11 cellular contexts compared by ENCODE assay signal in genomic region chr12:119593578-119594398, GRCh38. TPM values are rescaled to one million over a fixed set of nuclear protein-coding genes. Genes with fewer than 3 reads are reported as not detected.
DNase-seq lines count a peak whose midpoint lies in the region; ATAC-seq, FAIRE-seq and TF ChIP-seq lines count a peak whose summit lies in the region.
"Had no signal": no experiment of that assay in that cellular context is flagged by ENCODE, and none has a peak within 500 bp of the region (broad histone marks: within the 10 kb centered on the region; RNA-seq: fewer than 3 reads in every experiment).

TMEM233 (plus strand) TSS chr12:119593774; CDS start chr12:119593849, 75 bp downstream.

- intact Hi-C loops in kidney (cut with DNase I): no loop called here

- no peaks in the 10 kb centered on the region for H3K9me3 ChIP-seq in HUES48 (ENCODE audit: control insufficient read depth, insufficient read depth, low read length)
- no peaks in the 10 kb centered on the region for H3K9me3 ChIP-seq in kidney (ENCODE audit: control insufficient read depth in 1 of 2, low read length in 2 of 2)
- H3K9me3 ChIP-seq in skeletal muscle tissue (ENCODE audit: control insufficient read depth in 3 of 3, low read length in 3 of 3): no peaks in the 10 kb centered on the region

- H3K4me3 ChIP-seq in HUES48 (ENCODE audit: low read depth, low read length): peak within 1 kb of the TSS; percentile 66
- peak within 1 kb of the TSS; percentile 55 to 64 for H3K4me3 ChIP-seq in kidney (ENCODE audit: low read length in 2 of 2)
- H3K4me3 ChIP-seq in skeletal muscle tissue (ENCODE audit: low read length in 3 of 3): peak within 1 kb of the TSS; percentile 87 to 97 (median 92)

- H3K27me3 ChIP-seq in HUES48 (ENCODE audit: control insufficient read depth, insufficient read depth, low read length): peaks cover 87% of the 10 kb centered on the region
- no peaks in the 10 kb centered on the region for H3K27me3 ChIP-seq in skeletal muscle tissue (ENCODE audit: control insufficient read depth in 3 of 3, insufficient read depth in 3 of 3, low read length in 3 of 3)

- H3K27ac Mint-ChIP-seq in chondrocyte (ENCODE audit: unreplicated experiment): no peak within 1 kb of the TSS
- H3K27ac Mint-ChIP-seq: stimulated activated naive CD8-positive, alpha-beta T cell treated with anti-CD3 and anti-CD28 coated beads, Interleukin-15, Interleukin-2, amounts not matched to agents 100 ng/mL and 50 ng/mL, for 24 hours had no signal

- DNase-seq in chondrocyte (ENCODE audit: low spot score): no peak
- peak; percentile 68 for DNase-seq in kidney
- DNase-seq in NCI-H526 (lab: John Stamatoyannopoulos, UW): no peak
- no peak for DNase-seq in occipital lobe (lab: John Stamatoyannopoulos, UW)
- DNase-seq: GDM1, NCI-H2081 treated with DMSO at 0.1 percent for 48 hours had no signal

- peaks cover 62% of the 10 kb centered on the region for H3K27me3 Mint-ChIP-seq in chondrocyte (ENCODE audit: low read depth)

- H3K36me3 Mint-ChIP-seq in chondrocyte (ENCODE audit: low read depth): no peaks in the 10 kb centered on the region

- peaks cover 12% of the 10 kb centered on the region for H3K4me1 Mint-ChIP-seq in chondrocyte (ENCODE audit: low read depth)

- no peak for ATAC-seq in HG03280 (IDR thresholded peaks at IDR 0.05; ENCODE audit: unreplicated experiment)
- no peak for ATAC-seq in HG02678 (IDR thresholded peaks at IDR 0.05; ENCODE audit: unreplicated experiment)

- H3K9ac ChIP-seq in HUES48 (ENCODE audit: low read depth, low read length) (0 out of 2 replicates have a peak within 1 kb of the TSS, but pooled peaks have one; percentile 21), kidney (ENCODE audit: low read length in 2 of 2) (peak within 1 kb of the TSS; percentile 13 to 53), skeletal muscle tissue (ENCODE audit: low read depth in 1 of 3, low read length in 3 of 3) (peak within 1 kb of the TSS; percentile 94 to 98 (median 96))

- FAIRE-seq in kidney (lab: Jason Lieb, UNC): no peak

- no peaks in the 10 kb centered on the region for H3K36me3 ChIP-seq in HUES48 (ENCODE audit: control insufficient read depth, insufficient read depth, low read length)
- H3K36me3 ChIP-seq in kidney (ENCODE audit: control insufficient read depth in 1 of 2, insufficient read depth in 2 of 2, low read length in 2 of 2): no peaks in the 10 kb centered on the region
- H3K36me3 ChIP-seq in skeletal muscle tissue (ENCODE audit: control insufficient read depth in 3 of 3, insufficient read depth in 3 of 3, low read length in 3 of 3): peaks cover 0 to 5% (median 0%) of the 10 kb centered on the region in 3 donors

- H3K4me3 Mint-ChIP-seq in chondrocyte (ENCODE audit: unreplicated experiment): peak within 1 kb of the TSS; percentile 55
- H3K4me3 Mint-ChIP-seq: stimulated activated naive CD8-positive, alpha-beta T cell treated with anti-CD3 and anti-CD28 coated beads, Interleukin-15, Interleukin-2, amounts not matched to agents 100 ng/mL and 50 ng/mL, for 24 hours had no signal

- no peak for TF ChIP-seq CTCF in chondrocyte (IDR thresholded peaks at IDR 0.05)
- TF ChIP-seq CTCF in kidney (IDR thresholded peaks at IDR 0.05; ENCODE audit: borderline replicate concordance, extremely low read depth, insufficient read depth): no peak

- H3K27ac ChIP-seq in HUES48 (ENCODE audit: low read depth, low read length) (no peak within 1 kb of the TSS), kidney (ENCODE audit: low read depth in 2 of 2, low read length in 2 of 2) (peak within 1 kb of the TSS in 1 of 2 donors; percentile 14), skeletal muscle tissue (ENCODE audit: low read depth, low read length) (peak within 1 kb of the TSS; percentile 98)

- peaks cover 3% of the 10 kb centered on the region for H3K9me3 Mint-ChIP-seq in chondrocyte (ENCODE audit: low read depth)
- H3K9me3 Mint-ChIP-seq: stimulated activated naive CD8-positive, alpha-beta T cell treated with anti-CD3 and anti-CD28 coated beads, Interleukin-15, Interleukin-2, amounts not matched to agents 100 ng/mL and 50 ng/mL, for 24 hours had no signal

- H3K4me1 ChIP-seq in HUES48 (ENCODE audit: control insufficient read depth, insufficient read depth, low read length): no peaks in the 10 kb centered on the region
- peaks cover 0 to 2% of the 10 kb centered on the region in 2 donors for H3K4me1 ChIP-seq in kidney (ENCODE audit: control insufficient read depth in 1 of 2, insufficient read depth in 1 of 2, low read depth in 1 of 2, low read length in 2 of 2)
- peaks cover 29 to 53% (median 30%) of the 10 kb centered on the region in 3 donors for H3K4me1 ChIP-seq in skeletal muscle tissue (ENCODE audit: control insufficient read depth in 3 of 3, insufficient read depth in 3 of 3, low read length in 3 of 3)

RNA-seq across cellular contexts. Expression of gene TMEM233, which starts in this region (rescaled TPM):
- total RNA-seq in chondrocyte (not detected in 3 replicates), kidney (1.2 TPM), skeletal muscle tissue (1.0 TPM), occipital lobe (not detected)
- polyA plus RNA-seq in kidney (ENCODE audit: insufficient read depth, low read depth, low replicate concordance): 1.4 TPM

Comparison
In these comparisons a context has a peak if more than half of its experiments do, and no peak if none do; other contexts are left out.
1. H3K9ac ChIP-seq: peak in every context shown above with its lines; median percentile 96 in skeletal muscle tissue; 33 in kidney; 21 in HUES48.